Comparison of ENCODE assay signal across 14 cellular contexts in the genomic region with DNA sequence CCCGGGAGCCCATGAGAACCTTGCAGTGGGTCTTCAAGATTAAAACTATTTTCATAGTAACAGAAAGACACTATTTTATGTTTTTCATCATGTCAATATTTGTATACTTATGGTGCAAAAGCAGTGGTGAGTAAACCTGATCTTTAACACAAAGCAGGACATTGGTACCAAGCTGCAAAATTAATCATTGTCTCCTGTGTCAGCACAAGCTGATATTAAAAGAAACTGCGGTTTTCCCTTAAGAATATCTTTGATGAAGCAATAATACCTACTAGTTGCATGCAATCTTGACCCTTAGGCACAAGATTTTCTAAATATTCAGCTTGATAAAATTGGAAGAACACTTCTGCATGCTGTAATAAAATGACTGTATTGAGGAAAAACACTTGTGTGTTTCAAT.
"Had no signal": no experiment of that assay in that cellular context is flagged by ENCODE, and none has a peak within 500 bp of the region (broad histone marks: within the 10 kb centered on the region; RNA-seq: fewer than 3 reads in every experiment).

No MANE protein-coding gene starts in this region.

- DNase-seq: activated CD4-positive, alpha-beta T cell treated with anti-CD3 and anti-CD28 coated beads, Interleukin-2, amount 50 U/mL, for 48 hours; activated naive CD4-positive, alpha-beta T cell treated with Interleukin-2 at 50 U/mL for 16 hours; hippocampal formation; left ventricle myocardium inferior; mesendoderm; natural killer cell had no signal

- H3K4me3 ChIP-seq: ascending aorta, breast epithelium, left ventricle myocardium inferior, right atrium auricular region, smooth muscle cell had no signal

- ATAC-seq: activated T-helper 17 cell treated with anti-CD3 and anti-CD28 coated beads, Interleukin-2, amount 50 U/mL, for 72 hours; natural killer cell had no signal

- FAIRE-seq: keratinocyte had no signal

- H3K4me2 ChIP-seq: smooth muscle cell had no signal

- H3K9me3 ChIP-seq: ascending aorta, breast epithelium, left ventricle myocardium inferior, right atrium auricular region had no signal

- H3K4me1 ChIP-seq: ascending aorta, breast epithelium, left ventricle myocardium inferior, right atrium auricular region had no signal

- H3K27me3 ChIP-seq: ascending aorta, breast epithelium, right atrium auricular region had no signal

- H3K36me3 ChIP-seq: ascending aorta, breast epithelium, left ventricle myocardium inferior, right atrium auricular region had no signal

- H3K27ac ChIP-seq: ascending aorta, breast epithelium, epithelial cell of prostate, left ventricle myocardium inferior, right atrium auricular region, VCaP had no signal
